8 cellular contexts compared by ENCODE assay signal in the genomic region with DNA sequence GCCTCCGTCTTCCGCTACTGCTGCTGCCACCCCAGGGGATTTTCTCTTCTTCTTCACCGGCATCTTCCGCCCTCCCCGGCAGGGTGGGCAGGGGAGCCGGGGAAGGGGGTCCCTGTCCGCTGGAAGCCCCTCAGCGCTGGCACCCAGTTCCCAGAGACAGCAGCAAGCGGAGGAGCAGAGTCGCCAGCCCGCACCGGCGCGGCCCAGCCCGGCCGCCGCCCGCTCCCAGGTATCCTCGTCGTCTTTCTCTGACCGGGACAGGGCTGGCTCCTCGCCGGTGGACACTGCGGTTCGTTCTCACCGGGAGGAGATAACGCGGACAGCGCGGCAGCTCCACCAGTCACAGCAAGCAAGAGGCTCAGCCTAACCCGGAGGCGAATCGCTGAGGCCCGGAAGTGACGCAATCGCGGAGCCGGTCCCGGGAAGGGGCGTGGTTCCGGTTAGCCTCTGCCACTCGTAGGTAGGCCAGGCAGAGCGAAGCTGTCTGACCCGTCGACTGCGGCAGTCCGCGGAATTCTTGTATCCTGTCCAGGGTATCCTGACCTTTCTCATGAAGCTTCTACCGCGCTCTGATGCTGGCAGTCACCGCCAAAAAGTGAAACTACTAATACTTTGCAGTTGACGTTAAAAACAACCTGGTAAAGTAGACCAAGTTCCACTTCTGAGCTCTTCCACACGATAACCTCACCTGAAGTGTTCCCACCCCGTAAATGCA. TPM values are rescaled to one million over a fixed set of nuclear protein-coding genes. Genes with fewer than 3 reads are reported as not detected.
DNase-seq lines count a peak whose midpoint lies in the region; ATAC-seq, FAIRE-seq and TF ChIP-seq lines count a peak whose summit lies in the region.

TSS of gene DCUN1D5 (minus strand) at position 351 of the 715 bp plus-strand sequence. CDS start at position 63, 288 bp downstream.

- intact Hi-C loops in aorta (cut with DNase I), result no loop called here

- peak within 1 kb of the TSS; percentile 71 for H3K9ac ChIP-seq in rectal smooth muscle tissue (ENCODE audit: low read length)

- H3K27me3 ChIP-seq in rectal smooth muscle tissue (ENCODE audit: control insufficient read depth, insufficient read depth, low read length), result peaks cover 2% of the 10 kb centered on the region
- H3K27me3 ChIP-seq in aorta (ENCODE audit: control insufficient read depth in 1 of 2, insufficient read depth in 2 of 2, low read length in 1 of 2), result no peaks in the 10 kb centered on the region

- DNase-seq in GM18507 (ENCODE audit: extremely low spot score, insufficient read length, low read depth), result peak; percentile 92
- DNase-seq in NCI-H2029 treated with DMSO at 0.1 percent for 48 hours (lab: John Stamatoyannopoulos, UW), result peak; percentile 51
- DNase-seq in T-helper 9 cell, result peak; percentile 93
- peak; percentile 87 for DNase-seq in astrocyte of the cerebellum (ENCODE audit: low read depth)
- peak; percentile 93 for DNase-seq in hepatic stellate cell (ENCODE audit: low spot score)
- peak; percentile 98 to 99 for DNase-seq in aorta

- peak; percentile 99 for ATAC-seq in HG02981 (IDR thresholded peaks at IDR 0.05; ENCODE audit: unreplicated experiment)
- peak; percentile 99 for ATAC-seq in aorta (ENCODE audit: low FRiP score)

- H3K4me1 ChIP-seq in rectal smooth muscle tissue (ENCODE audit: control insufficient read depth, insufficient read depth, low read length), result peaks cover 9% of the 10 kb centered on the region
- H3K4me1 ChIP-seq in aorta (ENCODE audit: control insufficient read depth in 1 of 2, insufficient read depth in 2 of 2, low read length in 2 of 2), result peaks cover 0 to 4% of the 10 kb centered on the region in 2 donors

- in situ Hi-C loops in astrocyte of the cerebellum (cut with HindIII; ENCODE audit: low sequenced_read_pairs), result no loop called here

- no peak for TF ChIP-seq CTCF in astrocyte of the cerebellum (IDR thresholded peaks at IDR 0.05; ENCODE audit: low read depth, low read length, missing control alignments)

- 0% methylated on average over 49 to 54 of the region's 54 CpGs for WGBS in aorta, 2 donors

- no peaks in the 10 kb centered on the region for H3K9me3 ChIP-seq in aorta (ENCODE audit: control insufficient read depth, low read length)

- H3K4me3 ChIP-seq in astrocyte of the cerebellum (ENCODE audit: low read depth, low read length) (peak within 1 kb of the TSS; percentile 82), rectal smooth muscle tissue (ENCODE audit: low read length) (peak within 1 kb of the TSS; percentile 94), aorta (ENCODE audit: low read length in 2 of 2) (peak within 1 kb of the TSS; percentile 74 to 92)

- peak; percentile 98 for FAIRE-seq in GM18507 (lab: Jason Lieb, UNC)

- peak within 1 kb of the TSS; percentile 86 for H3K27ac ChIP-seq in rectal smooth muscle tissue (ENCODE audit: low read depth, low read length)
- peak within 1 kb of the TSS in 1 of 2 donors; percentile 22 for H3K27ac ChIP-seq in aorta (ENCODE audit: low read depth in 1 of 2, low read length in 2 of 2)

- H3K36me3 ChIP-seq in rectal smooth muscle tissue (ENCODE audit: control insufficient read depth, insufficient read depth, low read length), result no peaks in the 10 kb centered on the region
- H3K36me3 ChIP-seq in aorta (ENCODE audit: control insufficient read depth in 1 of 2, insufficient read depth in 2 of 2, low read length in 1 of 2), result no peaks in the 10 kb centered on the region

RNA-seq across cellular contexts. Expression of gene DCUN1D5, which starts in this region (rescaled TPM):
- total RNA-seq in aorta, result 10 to 100 TPM; 18.1 to 20.0 TPM
- polyA plus RNA-seq in aorta, result 10 to 100 TPM; 10.5 to 14.7 TPM
